In genomic region chr9:21028476-21028875, GRCh38 we compare ENCODE assay signal across 22 cellular contexts. TPM values are rescaled to one million over a fixed set of nuclear protein-coding genes. Genes with fewer than 3 reads are reported as not detected.
DNase-seq lines count a peak whose midpoint lies in the region; ATAC-seq and TF ChIP-seq lines count a peak whose summit lies in the region.
"Had no signal": no experiment of that assay in that cellular context is flagged by ENCODE, and none has a peak within 500 bp of the region (broad histone marks: within the 10 kb centered on the region; RNA-seq: fewer than 3 reads in every experiment).

No MANE protein-coding gene starts in this region.

- peak; percentile 5 for DNase-seq in stimulated activated CD4-positive, alpha-beta T cell treated with anti-CD3 and anti-CD28 coated beads, Interleukin-1b, Interleukin-23, amount 100 ng/mL, for 48 hours
- no peak for DNase-seq in stimulated activated CD4-positive, alpha-beta T cell treated with anti-CD3 and anti-CD28 coated beads, Interleukin-4, amount 100 ng/mL, for 1 hour
- DNase-seq in T-cell (no peak), inferior parietal cortex (ENCODE audit: extremely low spot score) (peak; percentile 54), AG20443 (ENCODE audit: low spot score) (no peak), erythroblast (lab: John Stamatoyannopoulos, UW) (no peak), SW 1271 (lab: John Stamatoyannopoulos, UW) (no peak)
- no peak for DNase-seq in activated T-helper 2 cell treated with anti-CD3 and anti-CD28 coated beads, Interferon-gamma antibody, Interleukin-2, Interleukin-4, amounts not matched to agents 10 μg/mL and 5 μg/mL and 100 μg/mL, durations not matched to agents 14 hours and 24 hours and 36 hours (ENCODE audit: low spot score)
- DNase-seq: activated CD8-positive, alpha-beta T cell treated with anti-CD3 and anti-CD28 coated beads for 36 hours; activated T-cell treated with anti-CD3 and anti-CD28 coated beads, Interleukin-2, amount 50 U/mL, for 48 hours; brain microvascular endothelial cell; GF-D8; KG1; left ventricle myocardium superior; NCI-H1092; NCI-H524; ovary had no signal

- H3K4me1 Mint-ChIP-seq in T-cell, result peaks cover 42 to 48% (median 43%) of the 10 kb centered on the region in 3 donors
- peaks cover 19% of the 10 kb centered on the region for H3K4me1 Mint-ChIP-seq in activated T-helper 2 cell treated with anti-CD3 and anti-CD28 coated beads, Interferon-gamma antibody, Interleukin-2, Interleukin-4, amounts not matched to agents 10 μg/mL and 5 μg/mL and 100 μg/mL, durations not matched to agents 14 hours and 24 hours and 36 hours (ENCODE audit: low read depth)

- H3K27ac Mint-ChIP-seq in T-cell, result peak overlapping the region; percentile 64 to 70
- H3K27ac Mint-ChIP-seq in activated T-helper 2 cell treated with anti-CD3 and anti-CD28 coated beads, Interferon-gamma antibody, Interleukin-2, Interleukin-4, amounts not matched to agents 10 μg/mL and 5 μg/mL and 100 μg/mL, durations not matched to agents 14 hours and 24 hours and 36 hours, result no peak overlapping the region
- H3K27ac Mint-ChIP-seq: activated CD8-positive, alpha-beta T cell treated with anti-CD3 and anti-CD28 coated beads for 36 hours; activated naive CD4-positive, alpha-beta T cell treated with anti-CD3 and anti-CD28 coated beads, Interleukin-2, amount 50 U/mL, for 72 hours had no signal

- intact Hi-C loops in activated T-helper 2 cell treated with anti-CD3 and anti-CD28 coated beads, Interferon-gamma antibody, Interleukin-2, Interleukin-4, amounts not matched to agents 10 μg/mL and 5 μg/mL and 100 μg/mL, durations not matched to agents 14 hours and 24 hours and 36 hours (cut with micrococcal nuclease), result no loop called here

- no peaks in the 10 kb centered on the region for H3K27me3 Mint-ChIP-seq in T-cell
- no peaks in the 10 kb centered on the region for H3K27me3 Mint-ChIP-seq in activated T-helper 2 cell treated with anti-CD3 and anti-CD28 coated beads, Interferon-gamma antibody, Interleukin-2, Interleukin-4, amounts not matched to agents 10 μg/mL and 5 μg/mL and 100 μg/mL, durations not matched to agents 14 hours and 24 hours and 36 hours (ENCODE audit: low read depth)
- H3K27me3 Mint-ChIP-seq: activated CD8-positive, alpha-beta T cell treated with anti-CD3 and anti-CD28 coated beads for 36 hours had no signal

- no peak overlapping the region for H3K4me3 Mint-ChIP-seq in T-cell
- H3K4me3 Mint-ChIP-seq in activated T-helper 2 cell treated with anti-CD3 and anti-CD28 coated beads, Interferon-gamma antibody, Interleukin-2, Interleukin-4, amounts not matched to agents 10 μg/mL and 5 μg/mL and 100 μg/mL, durations not matched to agents 14 hours and 24 hours and 36 hours (ENCODE audit: low read depth), result no peak overlapping the region
- H3K4me3 Mint-ChIP-seq: activated CD8-positive, alpha-beta T cell treated with anti-CD3 and anti-CD28 coated beads for 36 hours had no signal

- H3K9me3 Mint-ChIP-seq in T-cell, result no peaks in the 10 kb centered on the region
- no peaks in the 10 kb centered on the region for H3K9me3 Mint-ChIP-seq in activated T-helper 2 cell treated with anti-CD3 and anti-CD28 coated beads, Interferon-gamma antibody, Interleukin-2, Interleukin-4, amounts not matched to agents 10 μg/mL and 5 μg/mL and 100 μg/mL, durations not matched to agents 14 hours and 24 hours and 36 hours
- H3K9me3 Mint-ChIP-seq: activated CD8-positive, alpha-beta T cell treated with anti-CD3 and anti-CD28 coated beads for 36 hours; activated naive CD4-positive, alpha-beta T cell treated with anti-CD3 and anti-CD28 coated beads, Interleukin-2, amount 50 U/mL, for 72 hours had no signal

- peaks cover 36% of the 10 kb centered on the region for H3K36me3 Mint-ChIP-seq in T-cell
- H3K36me3 Mint-ChIP-seq in activated T-helper 2 cell treated with anti-CD3 and anti-CD28 coated beads, Interferon-gamma antibody, Interleukin-2, Interleukin-4, amounts not matched to agents 10 μg/mL and 5 μg/mL and 100 μg/mL, durations not matched to agents 14 hours and 24 hours and 36 hours (ENCODE audit: low read depth), result peaks cover 36% of the 10 kb centered on the region

- CTCF ChIA-PET in T-cell (lab: Charles Lee), result no interaction called here

- TF ChIP-seq POLR2A in erythroblast (IDR thresholded peaks at IDR 0.05; ENCODE audit: low read length), result no peak

- POLR2A ChIA-PET in T-cell (lab: Charles Lee), result no interaction called here

- no peak for ATAC-seq in T-cell (replicated peaks in 1 of 4)
- ATAC-seq: activated CD8-positive, alpha-beta T cell treated with anti-CD3 and anti-CD28 coated beads for 36 hours; activated naive CD4-positive, alpha-beta T cell treated with anti-CD3 and anti-CD28 coated beads, Interleukin-2, amount 50 U/mL, for 72 hours; GM12878; left ventricle myocardium superior; Right ventricle myocardium inferior had no signal

RNA-seq across cellular contexts. Expression of gene HACD4, which starts 3.0 kb away (rescaled TPM):
- total RNA-seq in T-cell, result 10 to 100 TPM in 3 of 5 donors, 1 to 10 TPM in 2; 8.9 to 11.8 (median 10.2) TPM
- total RNA-seq in activated T-helper 2 cell treated with anti-CD3 and anti-CD28 coated beads, Interferon-gamma antibody, Interleukin-2, Interleukin-4, amounts not matched to agents 10 μg/mL and 5 μg/mL and 100 μg/mL, durations not matched to agents 14 hours and 24 hours and 36 hours, result 2.2 and 2.4 TPM in 2 replicates

RNA-seq across cellular contexts. Expression of gene IFNB1, which starts 49.3 kb away (rescaled TPM):
- not detected for total RNA-seq in T-cell
- not detected in 2 replicates for total RNA-seq in activated T-helper 2 cell treated with anti-CD3 and anti-CD28 coated beads, Interferon-gamma antibody, Interleukin-2, Interleukin-4, amounts not matched to agents 10 μg/mL and 5 μg/mL and 100 μg/mL, durations not matched to agents 14 hours and 24 hours and 36 hours
- total RNA-seq: glomerular endothelial cell, left ventricle myocardium superior, ovary, Right ventricle myocardium inferior, thoracic aorta had no signal

Comparison
In these comparisons a context has a peak if more than half of its experiments do, and no peak if none do; other contexts are left out.
1. DNase-seq: peak in stimulated activated CD4-positive, alpha-beta T cell treated with anti-CD3 and anti-CD28 coated beads, Interleukin-1b, Interleukin-23, amount 100 ng/mL, for 48 hours (single experiment) and inferior parietal cortex (single experiment); none in stimulated activated CD4-positive, alpha-beta T cell treated with anti-CD3 and anti-CD28 coated beads, Interleukin-4, amount 100 ng/mL, for 1 hour (single experiment), T-cell (0 of 34), activated T-helper 2 cell treated with anti-CD3 and anti-CD28 coated beads, Interferon-gamma antibody, Interleukin-2, Interleukin-4, amounts not matched to agents 10 μg/mL and 5 μg/mL and 100 μg/mL, durations not matched to agents 14 hours and 24 hours and 36 hours (single experiment), AG20443 (single experiment), erythroblast (0 of 2) and SW 1271 (0 of 2).